ENCODE assay signal across 19 cellular contexts in the genomic region with DNA sequence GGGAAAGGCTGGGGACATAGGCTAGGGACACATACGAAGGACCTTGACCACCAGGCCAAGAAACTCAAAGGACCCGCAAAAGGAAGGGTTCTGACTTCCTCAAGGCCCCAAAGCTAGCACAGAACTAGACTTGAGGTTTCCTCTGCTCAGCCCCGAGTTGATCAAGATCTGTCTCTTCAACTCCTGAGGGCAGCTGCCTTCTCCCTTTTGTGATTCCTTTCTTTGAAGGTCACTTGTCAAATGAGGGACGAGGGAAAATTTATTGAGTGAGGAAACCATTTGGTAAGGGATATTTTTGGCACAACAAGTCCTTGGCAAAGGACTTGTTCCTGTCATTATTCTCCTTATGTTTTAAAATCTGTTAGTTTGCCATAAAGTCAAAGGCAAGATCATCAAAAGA.
"Had no signal": no experiment of that assay in that cellular context is flagged by ENCODE, and none has a peak within 500 bp of the region (broad histone marks: within the 10 kb centered on the region; RNA-seq: fewer than 3 reads in every experiment).

No MANE protein-coding gene starts in this region.

- H3K9me3 ChIP-seq: pancreas, transverse colon had no signal

- H3K4me1 ChIP-seq: foreskin keratinocyte, pancreas had no signal

- H3K36me3 ChIP-seq: brain microvascular endothelial cell, pancreas, transverse colon, WERI-Rb-1 had no signal

- DNase-seq: activated CD4-positive, alpha-beta T cell treated with anti-CD3 and anti-CD28 coated beads for 4 hours; activated CD8-positive, alpha-beta memory T cell treated with anti-CD3 and anti-CD28 coated beads, Interleukin-2, amount 50 U/mL, for 48 hours; activated CD8-positive, alpha-beta T cell treated with anti-CD3 and anti-CD28 coated beads for 36 hours; activated gamma-delta T cell treated with Interleukin-2 at 50 U/mL for 16 hours; activated T-cell treated with anti-CD3 and anti-CD28 coated beads, Interleukin-2, amount 50 U/mL, for 72 hours; brain microvascular endothelial cell; cortex of kidney; effector CD8-positive, alpha-beta T cell; foreskin keratinocyte; immature natural killer cell; midbrain; naive thymus-derived CD4-positive, alpha-beta T cell; pancreas; stimulated activated CD4-positive, alpha-beta T cell treated with anti-CD3 and anti-CD28 coated beads, Interleukin-15, amount 100 ng/mL, for 24 hours; stimulated activated CD4-positive, alpha-beta T cell treated with anti-CD3 and anti-CD28 coated beads, Interleukin-4, amount 100 ng/mL, for 1 hour; stimulated activated naive CD4-positive, alpha-beta T cell treated with Interleukin-2 at 50 U/mL for 16 hours; WERI-Rb-1 had no signal

- H3K27me3 ChIP-seq: brain microvascular endothelial cell, foreskin keratinocyte, pancreas, transverse colon had no signal

- H3K27ac ChIP-seq: brain microvascular endothelial cell, foreskin keratinocyte, pancreas, transverse colon, WERI-Rb-1 had no signal

- ATAC-seq: activated CD8-positive, alpha-beta T cell treated with anti-CD3 and anti-CD28 coated beads for 36 hours; activated T-cell treated with anti-CD3 and anti-CD28 coated beads, Interleukin-2, amount 50 U/mL, for 72 hours; foreskin keratinocyte; naive thymus-derived CD4-positive, alpha-beta T cell; SK-N-SH treated with all-trans-retinoic acid at 6 μM for 48 hours had no signal

- FAIRE-seq: pancreas had no signal

- H3K4me3 ChIP-seq: pancreas, transverse colon had no signal
